In the genomic region with DNA sequence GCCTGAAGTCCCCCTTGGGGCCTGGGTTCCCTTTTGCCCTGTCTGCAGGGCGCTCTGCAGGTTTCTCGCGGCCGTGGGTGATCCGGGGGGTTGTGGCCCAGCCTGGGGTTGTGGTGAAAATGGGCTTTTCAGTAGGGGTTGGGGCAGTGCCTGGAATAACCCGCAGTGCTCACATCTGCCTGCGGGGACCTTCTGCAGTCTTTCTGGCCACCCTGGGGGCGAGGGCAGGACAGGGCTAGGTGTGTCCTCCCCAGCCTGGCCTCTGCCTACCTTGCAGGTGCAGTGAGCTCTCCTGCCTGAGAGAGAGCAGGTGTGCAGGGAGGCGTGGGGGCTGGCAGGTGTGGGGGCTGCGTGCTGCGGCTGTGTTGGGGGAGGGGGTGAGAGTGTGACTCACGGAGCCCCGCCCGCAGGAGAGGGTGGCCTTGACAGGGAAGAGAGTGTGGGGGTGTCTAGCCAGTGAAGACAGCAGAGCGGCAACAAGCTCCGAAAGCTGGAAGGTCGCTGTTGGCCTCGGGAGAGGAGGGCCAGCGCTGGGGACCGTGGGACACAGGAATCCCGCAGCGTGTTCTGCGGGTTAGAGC, we compare ENCODE assay signal across 11 cellular contexts.
DNase-seq lines count a peak whose midpoint lies in the region; ATAC-seq and TF ChIP-seq lines count a peak whose summit lies in the region.
"Had no signal": no experiment of that assay in that cellular context is flagged by ENCODE, and none has a peak within 500 bp of the region (broad histone marks: within the 10 kb centered on the region; RNA-seq: fewer than 3 reads in every experiment).

No MANE protein-coding gene starts in this region.

- H3K27ac Mint-ChIP-seq in CD4-positive, alpha-beta T cell, result no peak overlapping the region
- H3K27ac Mint-ChIP-seq in activated naive CD4-positive, alpha-beta T cell treated with anti-CD3 and anti-CD28 coated beads, Interleukin-2, amount 50 U/mL, for 72 hours, result no peak overlapping the region

- ATAC-seq in CD4-positive, alpha-beta T cell (ENCODE audit: poor library complexity), result no peak
- ATAC-seq in activated naive CD4-positive, alpha-beta T cell treated with anti-CD3 and anti-CD28 coated beads, Interleukin-2, amount 50 U/mL, for 72 hours, result peak; percentile 25 to 31
- ATAC-seq in lower lobe of right lung (peak; percentile 11 to 20), HG03175 (IDR thresholded peaks at IDR 0.05; ENCODE audit: unreplicated experiment) (no peak)

- no peaks in the 10 kb centered on the region for H3K9me3 ChIP-seq in CD4-positive, alpha-beta T cell (ENCODE audit: control insufficient read depth, low read length)
- H3K9me3 ChIP-seq in lower lobe of right lung, result no peaks in the 10 kb centered on the region
- H3K9me3 ChIP-seq: vagina had no signal

- no peak for DNase-seq in CD4-positive, alpha-beta T cell
- DNase-seq in H7 (peak; percentile 83), lower lobe of right lung (no peak), NCI-H82 (lab: John Stamatoyannopoulos, UW) (no peak), ACHN (no peak), GF-D8 (lab: John Stamatoyannopoulos, UW) (no peak)
- DNase-seq in activated naive CD4-positive, alpha-beta T cell treated with anti-CD3 and anti-CD28 coated beads, Interleukin-2, amount 50 U/mL, for 72 hours (ENCODE audit: low spot score in 2 of 2), result no peak
- DNase-seq: effector CD4-positive, alpha-beta T cell; kidney glomerular epithelial cell had no signal

- in situ Hi-C loops in ACHN (cut with HindIII; ENCODE audit: low pct_ligation_motif_present, low pct_unique_long_range_greater_than_20kb, low sequenced_read_pairs), result no loop called here

- no peaks in the 10 kb centered on the region for H3K36me3 Mint-ChIP-seq in CD4-positive, alpha-beta T cell (ENCODE audit: low read depth)
- H3K36me3 Mint-ChIP-seq in activated naive CD4-positive, alpha-beta T cell treated with anti-CD3 and anti-CD28 coated beads, Interleukin-2, amount 50 U/mL, for 72 hours, result peaks cover 0 to 13% of the 10 kb centered on the region in 2 donors

- peak overlapping the region; percentile 55; the same call in 1 of the 2 replicates for H3K4me3 ChIP-seq in H7 (ENCODE audit: insufficient read depth, low read depth, low read length)
- H3K4me3 ChIP-seq in lower lobe of right lung, result no peak overlapping the region

- no peaks in the 10 kb centered on the region for H3K36me3 ChIP-seq in H7 (replicated peaks; ENCODE audit: control insufficient read depth, insufficient read depth, low read length)
- no peaks in the 10 kb centered on the region for H3K36me3 ChIP-seq in lower lobe of right lung
- H3K36me3 ChIP-seq: vagina had no signal

- H3K4me1 ChIP-seq in lower lobe of right lung, result no peaks in the 10 kb centered on the region

- peaks cover 81% of the 10 kb centered on the region for H3K27me3 Mint-ChIP-seq in CD4-positive, alpha-beta T cell

- H3K27ac ChIP-seq in CD4-positive, alpha-beta T cell (ENCODE audit: low read depth, low read length), result no peak overlapping the region
- no peak overlapping the region for H3K27ac ChIP-seq in lower lobe of right lung
- H3K27ac ChIP-seq: vagina had no signal

- no peak for TF ChIP-seq CTCF in CD4-positive, alpha-beta T cell (IDR thresholded peaks at IDR 0.05)
- TF ChIP-seq CTCF in lower lobe of right lung (IDR thresholded peaks at IDR 0.05), result no peak

- peaks cover 18% of the 10 kb centered on the region for H3K4me1 Mint-ChIP-seq in CD4-positive, alpha-beta T cell (ENCODE audit: low read depth)

- intact Hi-C loops in CD4-positive, alpha-beta T cell (cut with DNase I, micrococcal nuclease), result loop anchor here in 1 of 2 experiments (5.0 kb wide), 3 partner anchors 129 to 374 kb away; a partner anchor contains a TSS
- intact Hi-C loops in lower lobe of right lung (cut with DNase I), result no loop called here

- no peaks in the 10 kb centered on the region for H3K9me3 Mint-ChIP-seq in CD4-positive, alpha-beta T cell
- no peaks in the 10 kb centered on the region for H3K9me3 Mint-ChIP-seq in activated naive CD4-positive, alpha-beta T cell treated with anti-CD3 and anti-CD28 coated beads, Interleukin-2, amount 50 U/mL, for 72 hours

- H3K27me3 ChIP-seq in CD4-positive, alpha-beta T cell (ENCODE audit: control insufficient read depth, insufficient read depth, low read length), result peaks cover 68% of the 10 kb centered on the region
- H3K27me3 ChIP-seq in H7 (ENCODE audit: control insufficient read depth, insufficient read depth, low read length) (peaks cover 22% of the 10 kb centered on the region), lower lobe of right lung (ENCODE audit: low read depth) (peaks cover 69% of the 10 kb centered on the region)
- H3K27me3 ChIP-seq: vagina had no signal

- CTCF ChIA-PET in CD4-positive, alpha-beta T cell (lab: Charles Lee), result interaction anchor here (0.6 kb wide), 1 partner anchor 518 kb away, joined by 4 read pairs; no protein-coding TSS in a partner anchor

- POLR2A ChIA-PET in CD4-positive, alpha-beta T cell (lab: Charles Lee), result no interaction called here

- H3K4me3 Mint-ChIP-seq in CD4-positive, alpha-beta T cell, result peak overlapping the region; percentile 42

Comparison
In these comparisons a context has a peak if more than half of its experiments do, and no peak if none do; other contexts are left out.
1. ATAC-seq: peak in activated naive CD4-positive, alpha-beta T cell treated with anti-CD3 and anti-CD28 coated beads, Interleukin-2, amount 50 U/mL, for 72 hours (2 of 2) and lower lobe of right lung (2 of 2); none in CD4-positive, alpha-beta T cell (single experiment) and HG03175 (single experiment).